Comparison of ENCODE assay signal across 2 cellular contexts in the genomic region with DNA sequence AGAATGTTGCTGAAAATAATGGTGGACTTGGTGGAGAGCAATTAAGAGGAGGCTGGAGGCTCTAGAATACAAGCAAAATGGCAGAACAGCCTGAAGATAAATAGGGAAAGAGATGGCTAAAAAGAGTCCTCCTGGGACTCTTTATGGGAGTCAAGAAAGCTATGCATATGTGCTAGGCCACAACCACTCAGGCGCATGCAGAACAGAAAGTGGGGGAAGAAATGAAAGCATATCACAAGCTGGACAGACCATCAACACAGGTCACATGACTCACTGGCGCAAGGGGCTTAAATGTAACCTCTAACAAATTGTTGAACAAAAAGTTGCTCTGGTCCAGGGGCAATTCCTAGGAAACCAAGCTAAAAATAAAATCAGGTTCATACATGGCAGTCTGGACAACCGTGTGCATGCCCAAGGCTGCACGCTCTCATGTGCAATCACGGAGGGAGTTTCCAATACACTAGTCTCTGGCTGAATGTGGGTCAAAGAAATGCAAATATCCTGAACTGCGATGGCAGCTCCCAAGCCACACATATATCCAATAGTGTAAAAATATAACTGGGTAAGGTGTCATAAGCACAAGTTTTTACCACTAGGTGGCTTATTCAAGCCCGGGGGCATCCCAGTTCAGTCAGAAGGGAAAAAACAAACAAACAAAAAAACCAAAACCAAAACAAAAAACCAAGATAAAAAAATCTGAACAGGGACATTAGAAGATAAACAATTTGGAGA.
TF ChIP-seq lines count a peak whose summit lies in the region.

No MANE protein-coding gene starts in this region.

TF ChIP-seq in SK-N-SH, 30 proteins besides CTCF, POLR2A, EP300 and RAD21:
- TF ChIP-seq ELF1 (IDR thresholded peaks at IDR 0.05) (no peak), RFX5 (IDR thresholded peaks at IDR 0.05; ENCODE audit: low read length) (no peak), MXI1 (IDR thresholded peaks at IDR 0.05; ENCODE audit: low read depth, low read length) (no peak), SIN3A (IDR thresholded peaks at IDR 0.05; ENCODE audit: borderline replicate concordance, low read depth, low read length) (no peak), PBX3 (IDR thresholded peaks at IDR 0.05) (no peak), POLR2AphosphoS5 (IDR thresholded peaks at IDR 0.05; ENCODE audit: low read depth, low read length) (no peak)
- TF ChIP-seq, protein P1, sequence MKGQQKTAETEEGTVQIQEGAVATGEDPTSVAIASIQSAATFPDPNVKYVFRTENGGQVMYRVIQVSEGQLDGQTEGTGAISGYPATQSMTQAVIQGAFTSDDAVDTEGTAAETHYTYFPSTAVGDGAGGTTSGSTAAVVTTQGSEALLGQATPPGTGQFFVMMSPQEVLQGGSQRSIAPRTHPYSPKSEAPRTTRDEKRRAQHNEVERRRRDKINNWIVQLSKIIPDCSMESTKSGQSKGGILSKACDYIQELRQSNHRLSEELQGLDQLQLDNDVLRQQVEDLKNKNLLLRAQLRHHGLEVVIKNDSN (IDR thresholded peaks at IDR 0.05; ENCODE audit: borderline replicate concordance, low read depth), result no peak

TF ChIP-seq in SK-N-SH treated with all-trans-retinoic acid at 6 μM for 48 hours, 23 proteins besides CTCF, POLR2A, EP300 and RAD21:
- TF ChIP-seq RARB (CRISPR knock-in tag; IDR thresholded peaks at IDR 0.05) (no peak), PPARA (CRISPR knock-in tag; IDR thresholded peaks at IDR 0.05; ENCODE audit: borderline replicate concordance) (no peak), TSHZ2 (CRISPR knock-in tag; IDR thresholded peaks at IDR 0.05) (no peak), OSR1 (CRISPR knock-in tag; IDR thresholded peaks at IDR 0.05) (no peak), BACH2 (CRISPR knock-in tag; IDR thresholded peaks at IDR 0.05; ENCODE audit: borderline replicate concordance) (no peak), TCF4 (CRISPR knock-in tag; IDR thresholded peaks at IDR 0.05; ENCODE audit: borderline replicate concordance) (no peak), ZNF8 (CRISPR knock-in tag; IDR thresholded peaks at IDR 0.05) (no peak), TOX (CRISPR knock-in tag; IDR thresholded peaks at IDR 0.05; ENCODE audit: borderline replicate concordance) (no peak), ZNF70 (CRISPR knock-in tag; IDR thresholded peaks at IDR 0.05) (no peak)
- TF ChIP-seq, protein P2, sequence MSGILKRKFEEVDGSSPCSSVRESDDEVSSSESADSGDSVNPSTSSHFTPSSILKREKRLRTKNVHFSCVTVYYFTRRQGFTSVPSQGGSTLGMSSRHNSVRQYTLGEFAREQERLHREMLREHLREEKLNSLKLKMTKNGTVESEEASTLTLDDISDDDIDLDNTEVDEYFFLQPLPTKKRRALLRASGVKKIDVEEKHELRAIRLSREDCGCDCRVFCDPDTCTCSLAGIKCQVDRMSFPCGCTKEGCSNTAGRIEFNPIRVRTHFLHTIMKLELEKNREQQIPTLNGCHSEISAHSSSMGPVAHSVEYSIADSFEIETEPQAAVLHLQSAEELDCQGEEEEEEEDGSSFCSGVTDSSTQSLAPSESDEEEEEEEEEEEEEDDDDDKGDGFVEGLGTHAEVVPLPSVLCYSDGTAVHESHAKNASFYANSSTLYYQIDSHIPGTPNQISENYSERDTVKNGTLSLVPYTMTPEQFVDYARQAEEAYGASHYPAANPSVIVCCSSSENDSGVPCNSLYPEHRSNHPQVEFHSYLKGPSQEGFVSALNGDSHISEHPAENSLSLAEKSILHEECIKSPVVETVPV (CRISPR knock-in tag; IDR thresholded peaks at IDR 0.05), result no peak
- TF ChIP-seq, protein P3, sequence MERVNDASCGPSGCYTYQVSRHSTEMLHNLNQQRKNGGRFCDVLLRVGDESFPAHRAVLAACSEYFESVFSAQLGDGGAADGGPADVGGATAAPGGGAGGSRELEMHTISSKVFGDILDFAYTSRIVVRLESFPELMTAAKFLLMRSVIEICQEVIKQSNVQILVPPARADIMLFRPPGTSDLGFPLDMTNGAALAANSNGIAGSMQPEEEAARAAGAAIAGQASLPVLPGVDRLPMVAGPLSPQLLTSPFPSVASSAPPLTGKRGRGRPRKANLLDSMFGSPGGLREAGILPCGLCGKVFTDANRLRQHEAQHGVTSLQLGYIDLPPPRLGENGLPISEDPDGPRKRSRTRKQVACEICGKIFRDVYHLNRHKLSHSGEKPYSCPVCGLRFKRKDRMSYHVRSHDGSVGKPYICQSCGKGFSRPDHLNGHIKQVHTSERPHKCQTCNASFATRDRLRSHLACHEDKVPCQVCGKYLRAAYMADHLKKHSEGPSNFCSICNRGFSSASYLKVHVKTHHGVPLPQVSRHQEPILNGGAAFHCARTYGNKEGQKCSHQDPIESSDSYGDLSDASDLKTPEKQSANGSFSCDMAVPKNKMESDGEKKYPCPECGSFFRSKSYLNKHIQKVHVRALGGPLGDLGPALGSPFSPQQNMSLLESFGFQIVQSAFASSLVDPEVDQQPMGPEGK (CRISPR knock-in tag; IDR thresholded peaks at IDR 0.05; ENCODE audit: borderline replicate concordance), result no peak
TF ChIP-seq in SK-N-SH treated with all-trans-retinoic acid at 6 μM for 48 hours: peak in this region for 0.
